ENCODE assay signal across 25 cellular contexts in the genomic region with DNA sequence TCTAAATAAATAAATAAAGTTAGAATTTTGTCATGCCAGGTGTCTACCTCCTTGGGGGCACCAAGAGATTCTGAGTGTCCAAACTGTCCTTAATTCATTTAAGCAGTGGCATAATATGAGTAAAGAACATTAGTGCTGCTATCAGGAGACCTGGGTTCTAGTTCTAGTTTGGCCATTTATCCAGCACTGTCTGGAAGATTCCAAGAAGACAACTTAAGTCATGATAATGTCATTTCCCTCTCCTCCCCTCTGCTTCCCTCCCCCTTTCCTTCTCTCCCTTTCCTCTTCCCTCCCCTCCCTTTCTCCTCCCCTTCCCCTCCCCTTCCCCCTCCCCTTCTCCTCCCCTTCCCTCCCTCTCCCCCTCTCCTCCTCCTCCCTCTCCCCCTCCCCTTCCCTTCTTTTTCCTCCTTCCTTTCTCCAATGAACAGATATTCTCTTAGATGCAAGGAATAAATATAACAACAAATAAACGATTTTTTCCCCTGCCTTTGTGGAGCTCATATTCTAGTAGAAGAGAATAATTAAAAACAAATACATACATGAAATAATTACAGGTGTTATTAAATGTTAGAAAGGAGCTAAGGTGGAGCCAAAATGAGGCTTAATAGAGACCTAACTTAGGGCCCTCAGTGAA.
A peak's percentile ranks its signal among the peaks of the same experiment; 100 is the strongest.
DNase-seq lines count a peak whose midpoint lies in the region; ATAC-seq, FAIRE-seq and TF ChIP-seq lines count a peak whose summit lies in the region.
"Had no signal": no experiment of that assay in that cellular context is flagged by ENCODE, and none has a peak within 500 bp of the region (broad histone marks: within the 10 kb centered on the region; RNA-seq: fewer than 3 reads in every experiment).

No MANE protein-coding gene starts in this region.

- no peak for ATAC-seq in HepG2
- ATAC-seq in right lobe of liver, result no peak
- ATAC-seq in HG03439 (IDR thresholded peaks at IDR 0.05; ENCODE audit: unreplicated experiment), result no peak
- ATAC-seq in body of pancreas, result no peak

- in situ Hi-C loops in HepG2 (cut with HindIII; ENCODE audit: extremely low pct_ligation_motif_present, low pct_unique_long_range_greater_than_20kb), result no loop called here

- FAIRE-seq in HepG2 (lab: Jason Lieb, UNC), result no peak
- FAIRE-seq: A204.1, GM12891, GM19239 had no signal

- no peaks in the 10 kb centered on the region for H3K36me3 ChIP-seq in HepG2 (replicated peaks in 1 of 2; ENCODE audit: control insufficient read depth in 1 of 2, insufficient read depth in 2 of 2, low read length in 2 of 2)
- H3K36me3 ChIP-seq in right lobe of liver, result no peaks in the 10 kb centered on the region
- no peaks in the 10 kb centered on the region for H3K36me3 ChIP-seq in esophagus muscularis mucosa
- H3K36me3 ChIP-seq in body of pancreas (replicated peaks in 1 of 2; ENCODE audit: insufficient read depth in 1 of 2, low read depth in 2 of 2), result no peaks in the 10 kb centered on the region
- H3K36me3 ChIP-seq: BE2C, BLaER1 had no signal

- POLR2A ChIA-PET in HepG2 (lab: Yijun Ruan, JAX), result no interaction called here

- TF ChIP-seq RAD21 in HepG2 (CRISPR knock-in tag; IDR thresholded peaks at IDR 0.05), result no peak

- TF ChIP-seq EP300 in HepG2 (IDR thresholded peaks at IDR 0.05; ENCODE audit: low read depth in 2 of 2, low read length in 2 of 2) (no peak), HepG2 (CRISPR knock-in tag; IDR thresholded peaks at IDR 0.05; ENCODE audit: borderline replicate concordance) (no peak), esophagus muscularis mucosa (IDR thresholded peaks at IDR 0.05) (no peak)

- CTCF ChIA-PET in HepG2 (lab: Yijun Ruan, JAX; ENCODE audit: low intra/inter-chr PET ratio, low total read pairs), result no interaction called here

- WGBS in HepG2 (ENCODE audit: low lambda C conversion rate), result 2% methylated on average over 1 of the region's 1 CpG
- 6% methylated on average over 1 of the region's 1 CpG for WGBS in right lobe of liver (ENCODE audit: insufficient coverage, low coverage, low lambda C conversion rate, missing lambda C conversion rate)
- 59% methylated on average over 1 of the region's 1 CpG for WGBS in esophagus muscularis mucosa
- WGBS in body of pancreas, 2 donors, result 33 to 54% methylated on average over 1 of the region's 1 CpG

- no peak for TF ChIP-seq POLR2A in HepG2 (IDR thresholded peaks at IDR 0.05; ENCODE audit: insufficient read depth in 1 of 2, low read depth in 2 of 2, low read length in 2 of 2)
- TF ChIP-seq POLR2A in right lobe of liver (IDR thresholded peaks at IDR 0.05), result no peak
- no peak for TF ChIP-seq POLR2A in esophagus muscularis mucosa (IDR thresholded peaks at IDR 0.05; ENCODE audit: low read depth)
- no peak for TF ChIP-seq POLR2A in body of pancreas (IDR thresholded peaks at IDR 0.05)

- TF ChIP-seq CTCF in HepG2 (CRISPR knock-in tag; IDR thresholded peaks at IDR 0.05), result no peak
- no peak for TF ChIP-seq CTCF in right lobe of liver (IDR thresholded peaks at IDR 0.05)
- TF ChIP-seq CTCF in esophagus muscularis mucosa (IDR thresholded peaks at IDR 0.05), result no peak
- TF ChIP-seq CTCF in body of pancreas (IDR thresholded peaks at IDR 0.05), result no peak

- no peaks in the 10 kb centered on the region for H3K27me3 ChIP-seq in HepG2 (ENCODE audit: control insufficient read depth in 1 of 2, insufficient read depth in 2 of 2, low read length in 2 of 2)
- H3K27me3 ChIP-seq in right lobe of liver, result no peaks in the 10 kb centered on the region
- no peaks in the 10 kb centered on the region for H3K27me3 ChIP-seq in esophagus muscularis mucosa
- no peaks in the 10 kb centered on the region for H3K27me3 ChIP-seq in body of pancreas
- H3K27me3 ChIP-seq: BE2C, BLaER1 had no signal

- intact Hi-C loops in HepG2 (cut with micrococcal nuclease; ENCODE audit: unreplicated experiment) (no loop called here), right lobe of liver (cut with DNase I) (no loop called here), esophagus muscularis mucosa (cut with DNase I) (no loop called here), body of pancreas (cut with DNase I) (no loop called here)

- no peak overlapping the region for H2AFZ ChIP-seq in HepG2 (ENCODE audit: low read length)

- H4K20me1 ChIP-seq in HepG2 (ENCODE audit: insufficient read depth, low read length), result no peaks in the 10 kb centered on the region
- H4K20me1 ChIP-seq: BLaER1 had no signal

- H3K9me3 ChIP-seq in HepG2 (ENCODE audit: low read length), result no peaks in the 10 kb centered on the region
- no peaks in the 10 kb centered on the region for H3K9me3 ChIP-seq in right lobe of liver
- H3K9me3 ChIP-seq in esophagus muscularis mucosa, result no peaks in the 10 kb centered on the region
- H3K9me3 ChIP-seq in body of pancreas, result no peaks in the 10 kb centered on the region
- H3K9me3 ChIP-seq: BE2C, BLaER1 had no signal

- H3K4me3 ChIP-seq in HepG2 (replicated peaks in 1 of 3; ENCODE audit: insufficient read depth in 1 of 3, low read depth in 2 of 3, low read length in 3 of 3) (no peak overlapping the region), right lobe of liver (no peak overlapping the region), esophagus muscularis mucosa (no peak overlapping the region), body of pancreas (no peak overlapping the region)
- H3K4me3 ChIP-seq: BLaER1 had no signal

- H3K27ac ChIP-seq in HepG2 (ENCODE audit: extremely low read length, insufficient read depth, low read length) (no peak overlapping the region), right lobe of liver (no peak overlapping the region), esophagus muscularis mucosa (replicated peaks in 1 of 4) (no peak overlapping the region), body of pancreas (no peak overlapping the region)
- H3K27ac ChIP-seq: BLaER1 had no signal

- BruUV-seq in HepG2 (replicated peaks; lab: Mats Ljungman, UMichigan), result no TSS peak

- DNase-seq in HepG2 (ENCODE audit: low spot score), result no peak
- DNase-seq in right lobe of liver, result no peak
- DNase-seq in esophagus muscularis mucosa (ENCODE audit: extremely low spot score), result peak; percentile 53
- peak; percentile 4 for DNase-seq in left kidney (ENCODE audit: low read depth, low spot score)
- no peak for DNase-seq in body of pancreas
- DNase-seq: 8988T; ACHN; BE2C; C1 segment of cervical spinal cord; CD4-positive, alpha-beta memory T cell; CD4-positive, CD25-positive, alpha-beta regulatory T cell; CD8-positive, alpha-beta memory T cell; COR-L47; DMS 273 treated with DMSO at 0.1 percent for 48 hours; DMS153; DMS53; DMS79; DND-41; EL; GDM1 had no signal

- no peaks in the 10 kb centered on the region for H3K79me2 ChIP-seq in HepG2 (ENCODE audit: insufficient read depth, low read length)

- H3K9ac ChIP-seq in HepG2 (ENCODE audit: insufficient read depth, low read depth, low read length), result no peak overlapping the region
- H3K9ac ChIP-seq: BLaER1 had no signal

- H3K4me1 ChIP-seq in HepG2 (ENCODE audit: insufficient read depth, low read length), result no peaks in the 10 kb centered on the region
- H3K4me1 ChIP-seq in right lobe of liver, result no peaks in the 10 kb centered on the region
- no peaks in the 10 kb centered on the region for H3K4me1 ChIP-seq in esophagus muscularis mucosa
- no peaks in the 10 kb centered on the region for H3K4me1 ChIP-seq in body of pancreas
- H3K4me1 ChIP-seq: BE2C, BLaER1 had no signal

- no peak overlapping the region for H3K4me2 ChIP-seq in HepG2 (ENCODE audit: low read depth, low read length)
- H3K4me2 ChIP-seq: BLaER1 had no signal

TF ChIP-seq in HepG2, 621 proteins besides CTCF, POLR2A, EP300 and RAD21 (continues in another document):
- TF ChIP-seq SP5 (CRISPR knock-in tag; IDR thresholded peaks at IDR 0.05; ENCODE audit: borderline replicate concordance, low read depth), result no peak
- TF ChIP-seq MAFG (CRISPR knock-in tag; IDR thresholded peaks at IDR 0.05), result no peak
- TF ChIP-seq BCLAF1 (IDR thresholded peaks at IDR 0.05), result no peak
- no peak for TF ChIP-seq ZNF616 (CRISPR knock-in tag; IDR thresholded peaks at IDR 0.05; ENCODE audit: low read depth)
- no peak for TF ChIP-seq ZNF660 (CRISPR knock-in tag; IDR thresholded peaks at IDR 0.05; ENCODE audit: borderline replicate concordance, low read depth)
- TF ChIP-seq PPARG (CRISPR knock-in tag; conservative IDR thresholded peaks at IDR 0.05), result no peak
- TF ChIP-seq NCOA5 (CRISPR knock-in tag; IDR thresholded peaks at IDR 0.05), result no peak
- peak; percentile 48 for TF ChIP-seq PCBP2 (optimal IDR thresholded peaks at IDR 0.05; ENCODE audit: low read depth, low read length, poor library complexity, severe bottlenecking)
- TF ChIP-seq HNRNPK (IDR thresholded peaks at IDR 0.05; ENCODE audit: low read depth, low read length, poor library complexity, severe bottlenecking), result peak; percentile 98
- no peak for TF ChIP-seq RBFOX2 (IDR thresholded peaks at IDR 0.05; ENCODE audit: low read depth, low read length)

Comparison
In these comparisons a context has a peak if more than half of its experiments do, and no peak if none do; other contexts are left out.
1. DNase-seq: peak in esophagus muscularis mucosa (single experiment) and left kidney (single experiment); none in HepG2 (single experiment), right lobe of liver (0 of 3) and body of pancreas (0 of 4).